In the genomic region with DNA sequence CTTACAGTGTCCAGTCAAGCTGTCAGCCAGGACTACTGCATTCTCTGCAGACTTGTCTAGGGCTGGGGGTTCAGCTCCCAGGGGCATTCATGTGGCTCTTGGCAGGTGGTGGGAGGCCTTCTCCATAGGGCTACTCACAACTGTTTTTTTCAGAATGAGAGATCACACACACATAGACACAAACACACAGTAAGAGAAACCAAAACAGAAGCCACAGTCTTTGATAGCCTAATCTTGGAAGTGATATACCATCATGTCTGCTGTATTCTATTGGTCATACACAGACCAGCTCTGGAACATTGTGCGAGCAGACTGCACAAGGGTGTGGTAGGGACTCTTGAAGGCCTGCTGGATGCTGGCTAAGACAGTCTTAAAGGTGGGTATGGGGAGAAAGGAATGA, we compare ENCODE assay signal across 21 cellular contexts.
"Had no signal": no experiment of that assay in that cellular context is flagged by ENCODE, and none has a peak within 500 bp of the region (broad histone marks: within the 10 kb centered on the region; RNA-seq: fewer than 3 reads in every experiment).

No MANE protein-coding gene starts in this region.

- H3K36me3 ChIP-seq: esophagus muscularis mucosa, gastrocnemius medialis, heart right ventricle, spleen, suprapubic skin, thyroid gland, upper lobe of right lung, vagina had no signal

- H3K9me3 ChIP-seq: esophagus muscularis mucosa, gastrocnemius medialis, spleen, suprapubic skin, thyroid gland, upper lobe of right lung, vagina had no signal

- H3K9me3 Mint-ChIP-seq: effector memory CD8-positive, alpha-beta T cell; naive thymus-derived CD8-positive, alpha-beta T cell; stimulated activated naive B cell treated with anti-CD40 and anti-IgM and Interleukin-4, amounts not matched to agents 10 μg/mL and 1 μg/mL and 100 μg/mL, for 72 hours had no signal

- DNase-seq: cortex of kidney; effector memory CD8-positive, alpha-beta T cell; gastrocnemius medialis; heart right ventricle; hypothalamus; kidney glomerular epithelial cell; mesendoderm; naive thymus-derived CD8-positive, alpha-beta T cell; posterior cingulate gyrus; spleen; stimulated activated CD4-positive, alpha-beta T cell treated with anti-CD3 and anti-CD28 coated beads, Interleukin-15, amount 100 ng/mL, for 24 hours; stimulated activated CD4-positive, alpha-beta T cell treated with anti-CD3 and anti-CD28 coated beads, Interleukin-1b, Interleukin-23, amount 100 ng/mL, for 48 hours; stimulated activated CD4-positive, alpha-beta T cell treated with anti-CD3 and anti-CD28 coated beads, Interleukin-4, amount 100 ng/mL, for 24 hours; stimulated activated naive B cell treated with anti-CD40 and anti-IgM and Interleukin-4, amounts not matched to agents 10 μg/mL and 1 μg/mL and 100 μg/mL, for 72 hours; thyroid gland; upper lobe of right lung had no signal

- H3K27ac ChIP-seq: epithelial cell of prostate, esophagus muscularis mucosa, gastrocnemius medialis, heart right ventricle, suprapubic skin, thyroid gland, upper lobe of right lung, vagina had no signal

- H3K4me1 ChIP-seq: esophagus muscularis mucosa, gastrocnemius medialis, suprapubic skin, thyroid gland, vagina had no signal

- ATAC-seq: effector memory CD8-positive, alpha-beta T cell; gastrocnemius medialis; heart right ventricle; naive thymus-derived CD8-positive, alpha-beta T cell; sciatic nerve; stimulated activated naive B cell treated with anti-CD40 and anti-IgM and Interleukin-4, amounts not matched to agents 10 μg/mL and 1 μg/mL and 100 μg/mL, for 72 hours; upper lobe of right lung had no signal

- H3K4me3 ChIP-seq: esophagus muscularis mucosa, gastrocnemius medialis, heart right ventricle, spleen, suprapubic skin, thyroid gland, upper lobe of right lung, vagina had no signal

- H3K27me3 ChIP-seq: esophagus muscularis mucosa, gastrocnemius medialis, heart right ventricle, spleen, suprapubic skin, thyroid gland, upper lobe of right lung, vagina had no signal

- H3K27ac Mint-ChIP-seq: effector memory CD8-positive, alpha-beta T cell; stimulated activated naive B cell treated with anti-CD40 and anti-IgM and Interleukin-4, amounts not matched to agents 10 μg/mL and 1 μg/mL and 100 μg/mL, for 72 hours had no signal
